9 cellular contexts compared by ENCODE assay signal in the genomic region with DNA sequence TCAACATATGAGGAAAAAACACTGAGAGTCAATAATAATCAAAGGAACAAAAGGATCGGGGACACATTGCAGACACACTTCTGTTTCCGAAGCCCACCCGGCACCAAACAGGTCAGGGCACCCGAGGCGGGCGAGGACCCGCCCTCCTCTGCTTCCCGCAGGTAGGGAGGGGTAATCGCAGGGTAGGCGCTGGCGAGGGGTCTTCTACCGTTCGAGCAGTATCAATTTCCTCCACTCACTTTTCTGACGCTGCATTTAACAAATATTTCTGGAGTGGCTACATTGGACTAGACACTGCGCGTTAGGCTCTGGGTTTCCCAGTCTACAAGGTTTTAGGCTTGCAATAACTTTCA. TPM values are rescaled to one million over a fixed set of nuclear protein-coding genes. Genes with fewer than 3 reads are reported as not detected.
A peak's percentile ranks its signal among the peaks of the same experiment; 100 is the strongest.
DNase-seq lines count a peak whose midpoint lies in the region; FAIRE-seq and TF ChIP-seq lines count a peak whose summit lies in the region.
"Had no signal": no experiment of that assay in that cellular context is flagged by ENCODE, and none has a peak within 500 bp of the region (broad histone marks: within the 10 kb centered on the region; RNA-seq: fewer than 3 reads in every experiment).

No MANE protein-coding gene starts in this region.

- H3K4me1 Mint-ChIP-seq in progenitor cell of endocrine pancreas (ENCODE audit: low read depth): peaks cover 27% of the 10 kb centered on the region

- H3K36me3 ChIP-seq in Peyer's patch: peaks cover 0 to 8% (median 0%) of the 10 kb centered on the region in 3 donors
- H3K36me3 ChIP-seq in esophagus (ENCODE audit: control insufficient read depth in 2 of 2, insufficient read depth in 2 of 2, low read length in 1 of 2): peaks cover 0 to 2% of the 10 kb centered on the region in 2 donors

- TF ChIP-seq CTCF in Peyer's patch (IDR thresholded peaks at IDR 0.05): no peak
- TF ChIP-seq CTCF in progenitor cell of endocrine pancreas (IDR thresholded peaks at IDR 0.05; ENCODE audit: unreplicated experiment): no peak
- no peak for TF ChIP-seq CTCF in D721Med (IDR thresholded peaks at IDR 0.05; ENCODE audit: insufficient read depth, missing control alignments)

- peak overlapping the region; percentile 89 for H3K27ac Mint-ChIP-seq in progenitor cell of endocrine pancreas

- H3K4me3 Mint-ChIP-seq in progenitor cell of endocrine pancreas (ENCODE audit: low read depth): peak overlapping the region; percentile 96

- 1 to 4% methylated on average over 16 of the region's 16 CpGs for WGBS in esophagus, 2 donors

- H3K27ac ChIP-seq in Peyer's patch (peak overlapping the region; percentile 86 to 98 (median 92)), esophagus (ENCODE audit: low read depth in 2 of 2, low read length in 1 of 2) (peak overlapping the region; percentile 94 to 97)

- H3K27me3 Mint-ChIP-seq in progenitor cell of endocrine pancreas: peaks cover 24% of the 10 kb centered on the region

- peaks cover 2% of the 10 kb centered on the region for H3K36me3 Mint-ChIP-seq in progenitor cell of endocrine pancreas (ENCODE audit: insufficient read depth)

- TF ChIP-seq POLR2A in Peyer's patch (IDR thresholded peaks at IDR 0.05): no peak

- no peaks in the 10 kb centered on the region for H3K9me3 Mint-ChIP-seq in progenitor cell of endocrine pancreas (ENCODE audit: low read depth)

- H3K4me3 ChIP-seq in GM08714 (ENCODE audit: low read length): peak overlapping the region; percentile 74
- H3K4me3 ChIP-seq in Peyer's patch: peak overlapping the region; percentile 68 to 98 (median 80)
- peak overlapping the region; percentile 64 to 99 for H3K4me3 ChIP-seq in esophagus (ENCODE audit: low read depth in 1 of 2, low read length in 2 of 2)

- peak in 1 of 3 donors; percentile 53 for DNase-seq in Peyer's patch
- no peak for DNase-seq in progenitor cell of endocrine pancreas (ENCODE audit: low spot score, unreplicated experiment)
- DNase-seq in D721Med (ENCODE audit: insufficient read length, low spot score): no peak
- DNase-seq in stimulated activated CD4-positive, alpha-beta T cell treated with anti-CD3 and anti-CD28 coated beads, Interleukin-2, amount 100 ng/mL, for 48 hours: no peak
- DNase-seq in hippocampal formation (lab: John Stamatoyannopoulos, UW): no peak
- no peak for DNase-seq in mesenteric fat pad (ENCODE audit: low spot score)
- DNase-seq: NCI-H187 treated with DMSO at 0.1 percent for 48 hours had no signal

- no peaks in the 10 kb centered on the region for H3K27me3 ChIP-seq in Peyer's patch
- no peaks in the 10 kb centered on the region for H3K27me3 ChIP-seq in esophagus (ENCODE audit: control insufficient read depth in 1 of 2, insufficient read depth in 2 of 2, low read length in 2 of 2)

- FAIRE-seq in D721Med (lab: Jason Lieb, UNC): no peak

- H3K4me1 ChIP-seq in Peyer's patch: peaks cover 0 to 30% (median 8%) of the 10 kb centered on the region in 4 donors
- H3K4me1 ChIP-seq in esophagus (ENCODE audit: control insufficient read depth in 2 of 2, insufficient read depth in 2 of 2, low read length in 1 of 2): peaks cover 0 to 3% of the 10 kb centered on the region in 2 donors

- H3K9me3 ChIP-seq in Peyer's patch (no peaks in the 10 kb centered on the region), esophagus (ENCODE audit: control insufficient read depth in 2 of 2, insufficient read depth in 1 of 2, low read depth in 1 of 2, low read length in 1 of 2) (peaks cover 0 to 2% of the 10 kb centered on the region in 2 donors)

RNA-seq across cellular contexts. Expression of a gene that starts 1.3 kb away (rescaled TPM):
- total RNA-seq in Peyer's patch: 100 to 1,000 TPM; 136 to 226 (median 178) TPM
- 1,000 to 10,000 TPM; 1,229 to 1,425 TPM for polyA plus RNA-seq in esophagus
- 130 and 137 TPM in 2 replicates for total RNA-seq in progenitor cell of endocrine pancreas
- 237 TPM for total RNA-seq in mesenteric fat pad

RNA-seq across cellular contexts. Expression of a gene that starts 47.1 kb away (rescaled TPM):
- total RNA-seq in Peyer's patch (10 to 100 TPM in 2 of 4 donors, 1 to 10 TPM in 2; 9.2 to 12.8 (median 10.9) TPM), progenitor cell of endocrine pancreas (0.13 TPM in 1 of 2 replicates, not detected in the other), mesenteric fat pad (not detected)
- polyA plus RNA-seq in esophagus: 1 to 10 TPM in 1 of 2 donors, under 1 TPM in 1; 0.86 to 1.3 TPM
